13 cellular contexts compared by ENCODE assay signal in genomic region chr3:69998759-69999158, GRCh38. TPM values are rescaled to one million over a fixed set of nuclear protein-coding genes. Genes with fewer than 3 reads are reported as not detected.
A peak's percentile ranks its signal among the peaks of the same experiment; 100 is the strongest.
DNase-seq lines count a peak whose midpoint lies in the region; ATAC-seq and TF ChIP-seq lines count a peak whose summit lies in the region.
"Had no signal": no experiment of that assay in that cellular context is flagged by ENCODE, and none has a peak within 500 bp of the region (broad histone marks: within the 10 kb centered on the region; RNA-seq: fewer than 3 reads in every experiment).

No MANE protein-coding gene starts in this region.

- H3K27me3 ChIP-seq in transverse colon: no peaks in the 10 kb centered on the region

- intact Hi-C loops in transverse colon (cut with DNase I; ENCODE audit: low total_unique reads): no loop called here

- H3K9me3 ChIP-seq in transverse colon: no peaks in the 10 kb centered on the region

- no peak for TF ChIP-seq POLR2A in transverse colon (IDR thresholded peaks at IDR 0.05)
- no peak for TF ChIP-seq POLR2A in GM18505 (IDR thresholded peaks at IDR 0.05; ENCODE audit: borderline replicate concordance, extremely low read depth, insufficient read depth, insufficient read length)

- TF ChIP-seq EP300 in transverse colon (IDR thresholded peaks at IDR 0.05; ENCODE audit: low read depth): no peak

- ATAC-seq in HG03095 (IDR thresholded peaks at IDR 0.05; ENCODE audit: unreplicated experiment): no peak
- no peak for ATAC-seq in GM18505 (IDR thresholded peaks at IDR 0.05; ENCODE audit: unreplicated experiment)
- ATAC-seq: stimulated activated naive CD8-positive, alpha-beta T cell treated with anti-CD3 and anti-CD28 coated beads, Interleukin-15, Interleukin-2, amounts not matched to agents 100 U/mL and 50 U/mL, for 24 hours had no signal

- TF ChIP-seq CTCF in choroid plexus epithelial cell (conservative IDR thresholded peaks at IDR 0.05; ENCODE audit: low read depth, low read length) (no peak), transverse colon (IDR thresholded peaks at IDR 0.05) (no peak)

- H3K36me3 ChIP-seq in transverse colon: no peaks in the 10 kb centered on the region

- H3K4me3 ChIP-seq in choroid plexus epithelial cell (ENCODE audit: low read depth, low read length) (peak overlapping the region; percentile 43), transverse colon (no peak overlapping the region)

- 22 to 42% methylated on average over 2 to 3 of the region's 3 CpGs for WGBS in transverse colon (ENCODE audit: low coverage in 1 of 2), 2 donors

- peak overlapping the region; percentile 50 to 71 (median 66) for H3K27ac ChIP-seq in transverse colon
- H3K27ac ChIP-seq: KMS-11 had no signal

- in situ Hi-C loops in transverse colon (cut with MboI; ENCODE audit: low pct_ligation_motif_present in 1 of 4, low pct_unique_long_range_greater_than_20kb in 1 of 4, low sequenced_read_pairs in 3 of 4): no loop called here

- H3K4me1 ChIP-seq in transverse colon: peaks cover 0 to 14% (median 3%) of the 10 kb centered on the region in 4 donors

- DNase-seq in NCI-H1417 (lab: John Stamatoyannopoulos, UW) (peak in 2 of 3 experiments; percentile 11 to 30), NCI-H1417 treated with DMSO at 0.1 percent for 48 hours (lab: John Stamatoyannopoulos, UW) (no peak), choroid plexus epithelial cell (ENCODE audit: low read depth) (peak; percentile 48), midbrain (lab: John Stamatoyannopoulos, UW) (peak; percentile 79), transverse colon (no peak)
- DNase-seq in central memory CD4-positive, alpha-beta T cell: no peak
- DNase-seq: effector CD8-positive, alpha-beta T cell; kidney glomerular epithelial cell; stimulated activated naive CD8-positive, alpha-beta T cell treated with anti-CD3 and anti-CD28 coated beads, Interleukin-15, Interleukin-2, amounts not matched to agents 100 U/mL and 50 U/mL, for 24 hours had no signal

RNA-seq across cellular contexts. Expression of gene SAMMSON, which starts 0.8 kb away (rescaled TPM):
- total RNA-seq in transverse colon: not detected
- total RNA-seq: T-helper 2 cell treated with Interferon-gamma antibody and Interleukin-4, amounts not matched to agents 100 ng/mL and 5 ng/mL, for 36 hours had no signal

Comparison
In these comparisons a context has a peak if more than half of its experiments do, and no peak if none do; other contexts are left out.
1. DNase-seq: peak in NCI-H1417 (2 of 3), choroid plexus epithelial cell (single experiment) and midbrain (single experiment); none in NCI-H1417 treated with DMSO at 0.1 percent for 48 hours (single experiment), transverse colon (single experiment) and central memory CD4-positive, alpha-beta T cell (single experiment).